Comparison of ENCODE assay signal across 14 cellular contexts in the genomic region with DNA sequence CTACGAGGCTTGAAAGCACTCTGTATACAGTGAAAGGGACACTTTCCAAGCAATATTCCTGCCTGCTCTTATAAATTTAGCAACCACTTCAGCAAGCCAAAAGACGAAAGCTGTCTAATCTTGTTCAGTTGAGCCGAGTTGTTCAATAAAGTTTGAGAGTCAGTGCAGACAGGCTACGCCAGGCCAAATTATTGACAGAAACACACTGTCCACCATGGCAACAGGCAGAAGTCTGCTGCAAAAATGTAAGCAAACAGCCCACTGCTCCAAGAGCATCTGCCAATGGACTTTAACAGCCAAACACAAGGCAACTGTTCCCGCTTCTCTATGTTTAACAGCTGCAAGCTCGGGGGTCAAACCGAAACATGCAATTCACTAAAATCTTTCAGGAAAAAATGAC.
DNase-seq lines count a peak whose midpoint lies in the region; ATAC-seq, FAIRE-seq and TF ChIP-seq lines count a peak whose summit lies in the region.
"Had no signal": no experiment of that assay in that cellular context is flagged by ENCODE, and none has a peak within 500 bp of the region (broad histone marks: within the 10 kb centered on the region; RNA-seq: fewer than 3 reads in every experiment).

No MANE protein-coding gene starts in this region.

- no peak overlapping the region for H3K27ac Mint-ChIP-seq in astrocyte (ENCODE audit: unreplicated experiment)
- no peak overlapping the region for H3K27ac Mint-ChIP-seq in activated T-cell treated with anti-CD3 and anti-CD28 coated beads, Interleukin-2, amount 50 U/mL, for 24 hours
- H3K27ac Mint-ChIP-seq: activated CD4-positive, alpha-beta memory T cell treated with anti-CD3 and anti-CD28 coated beads, Interleukin-2, amount 10 ng/mL, durations not matched to agents 7 days and 5 days had no signal

- H3K36me3 Mint-ChIP-seq in astrocyte (ENCODE audit: low read depth, unreplicated experiment), result peaks cover 5% of the 10 kb centered on the region
- no peaks in the 10 kb centered on the region for H3K36me3 Mint-ChIP-seq in activated T-cell treated with anti-CD3 and anti-CD28 coated beads, Interleukin-2, amount 50 U/mL, for 24 hours (ENCODE audit: low read depth)

- no peaks in the 10 kb centered on the region for H3K9me3 Mint-ChIP-seq in astrocyte (ENCODE audit: unreplicated experiment)
- no peaks in the 10 kb centered on the region for H3K9me3 Mint-ChIP-seq in activated T-cell treated with anti-CD3 and anti-CD28 coated beads, Interleukin-2, amount 50 U/mL, for 24 hours
- H3K9me3 Mint-ChIP-seq: activated CD4-positive, alpha-beta memory T cell treated with anti-CD3 and anti-CD28 coated beads, Interleukin-2, amount 10 ng/mL, durations not matched to agents 7 days and 5 days had no signal

- H3K79me2 ChIP-seq in astrocyte (ENCODE audit: insufficient read depth, low read length), result peaks cover 48% of the 10 kb centered on the region

- DNase-seq in astrocyte (ENCODE audit: low read depth) (peak; percentile 14), fibroblast of villous mesenchyme (ENCODE audit: low read depth) (peak; percentile 78), testis (peak; percentile 29), GM19239 (ENCODE audit: insufficient read length, low spot score) (no peak), T-helper 2 cell (no peak)
- no peak for DNase-seq in activated T-cell treated with anti-CD3 and anti-CD28 coated beads, Interleukin-2, amount 50 U/mL, for 24 hours
- DNase-seq: activated CD4-positive, alpha-beta memory T cell treated with anti-CD3 and anti-CD28 coated beads, Interleukin-2, amount 10 ng/mL, durations not matched to agents 7 days and 5 days; brain microvascular endothelial cell; GOT3; KBM-7; NCI-H1436 treated with DMSO at 0.1 percent for 48 hours had no signal

- 57 to 72% methylated on average over 7 of the region's 7 CpGs for WGBS in testis, 2 donors

- H3K36me3 ChIP-seq in astrocyte (ENCODE audit: insufficient read depth, low read length), result no peaks in the 10 kb centered on the region
- no peaks in the 10 kb centered on the region for H3K36me3 ChIP-seq in muscle layer of duodenum (ENCODE audit: control insufficient read depth in 1 of 2, insufficient read depth in 2 of 2, low read length in 2 of 2)
- H3K36me3 ChIP-seq in testis (ENCODE audit: low read depth, missing control alignments), result no peaks in the 10 kb centered on the region
- H3K36me3 ChIP-seq: brain microvascular endothelial cell had no signal

- intact Hi-C loops in testis (cut with DNase I; ENCODE audit: low total_unique reads), result no loop called here

- H3K4me3 Mint-ChIP-seq in astrocyte (ENCODE audit: unreplicated experiment), result no peak overlapping the region
- no peak overlapping the region for H3K4me3 Mint-ChIP-seq in activated T-cell treated with anti-CD3 and anti-CD28 coated beads, Interleukin-2, amount 50 U/mL, for 24 hours
- H3K4me3 Mint-ChIP-seq: activated CD4-positive, alpha-beta memory T cell treated with anti-CD3 and anti-CD28 coated beads, Interleukin-2, amount 10 ng/mL, durations not matched to agents 7 days and 5 days had no signal

- TF ChIP-seq CTCF in astrocyte (IDR thresholded peaks at IDR 0.05; ENCODE audit: insufficient read depth, low read depth, low read length) (no peak), fibroblast of villous mesenchyme (IDR thresholded peaks at IDR 0.05; ENCODE audit: insufficient read depth, low read depth, low read length) (no peak), testis (IDR thresholded peaks at IDR 0.05) (no peak)

- H3K27me3 Mint-ChIP-seq in astrocyte (ENCODE audit: low read depth, unreplicated experiment), result no peaks in the 10 kb centered on the region
- peaks cover 5% of the 10 kb centered on the region for H3K27me3 Mint-ChIP-seq in activated T-cell treated with anti-CD3 and anti-CD28 coated beads, Interleukin-2, amount 50 U/mL, for 24 hours
- H3K27me3 Mint-ChIP-seq: activated CD4-positive, alpha-beta memory T cell treated with anti-CD3 and anti-CD28 coated beads, Interleukin-2, amount 10 ng/mL, durations not matched to agents 7 days and 5 days had no signal

- TF ChIP-seq POLR2A in testis (IDR thresholded peaks at IDR 0.05), result no peak

- no peak overlapping the region for H3K4me3 ChIP-seq in astrocyte (ENCODE audit: insufficient read depth, low read depth, low read length)
- no peak overlapping the region for H3K4me3 ChIP-seq in fibroblast of villous mesenchyme (ENCODE audit: low read depth, low read length)
- H3K4me3 ChIP-seq in muscle layer of duodenum (ENCODE audit: low read depth in 1 of 2, low read length in 2 of 2), result peak overlapping the region; percentile 2 to 43
- H3K4me3 ChIP-seq in testis, result no peak overlapping the region

- H2AFZ ChIP-seq in astrocyte (ENCODE audit: low read depth, low read length), result no peak overlapping the region

- ATAC-seq in HG02973 (IDR thresholded peaks at IDR 0.05; ENCODE audit: unreplicated experiment), result no peak

- H3K9ac ChIP-seq in astrocyte (ENCODE audit: low read length), result no peak overlapping the region

- peaks cover 46% of the 10 kb centered on the region for H4K20me1 ChIP-seq in astrocyte (ENCODE audit: insufficient read depth, low read length)

- H3K27ac ChIP-seq in astrocyte (ENCODE audit: low read depth, low read length) (no peak overlapping the region), muscle layer of duodenum (ENCODE audit: low read length) (no peak overlapping the region), testis (no peak overlapping the region)
- H3K27ac ChIP-seq: brain microvascular endothelial cell, RWPE1 had no signal

- peak overlapping the region; percentile 49 for H3K4me2 ChIP-seq in astrocyte (ENCODE audit: low read length)

- peaks cover 7% of the 10 kb centered on the region for H3K4me1 Mint-ChIP-seq in astrocyte (ENCODE audit: low read depth, unreplicated experiment)
- no peaks in the 10 kb centered on the region for H3K4me1 Mint-ChIP-seq in activated T-cell treated with anti-CD3 and anti-CD28 coated beads, Interleukin-2, amount 50 U/mL, for 24 hours (ENCODE audit: low read depth)
- H3K4me1 Mint-ChIP-seq: activated CD4-positive, alpha-beta memory T cell treated with anti-CD3 and anti-CD28 coated beads, Interleukin-2, amount 10 ng/mL, durations not matched to agents 7 days and 5 days had no signal

- H3K4me1 ChIP-seq in astrocyte (ENCODE audit: insufficient read depth, low read length), result no peaks in the 10 kb centered on the region
- peaks cover 0 to 52% of the 10 kb centered on the region in 2 donors for H3K4me1 ChIP-seq in muscle layer of duodenum (ENCODE audit: control insufficient read depth in 1 of 2, insufficient read depth in 2 of 2, low read length in 2 of 2)
- H3K4me1 ChIP-seq in testis, result no peaks in the 10 kb centered on the region

- FAIRE-seq in astrocyte (lab: Jason Lieb, UNC) (no peak), GM19239 (lab: Jason Lieb, UNC) (no peak)

- no peaks in the 10 kb centered on the region for H3K27me3 ChIP-seq in astrocyte (ENCODE audit: insufficient read depth, low read length)
- H3K27me3 ChIP-seq in muscle layer of duodenum (ENCODE audit: low read depth, low read length), result no peaks in the 10 kb centered on the region
- no peaks in the 10 kb centered on the region for H3K27me3 ChIP-seq in testis
- H3K27me3 ChIP-seq: brain microvascular endothelial cell had no signal

- H3K9me3 ChIP-seq in astrocyte (ENCODE audit: insufficient read depth, low read depth, low read length), result no peaks in the 10 kb centered on the region
- H3K9me3 ChIP-seq in muscle layer of duodenum (ENCODE audit: control insufficient read depth in 1 of 2, low read length in 2 of 2), result no peaks in the 10 kb centered on the region
- no peaks in the 10 kb centered on the region for H3K9me3 ChIP-seq in testis

Comparison
In these comparisons a context has a peak if more than half of its experiments do, and no peak if none do; other contexts are left out.
1. DNase-seq: peak in astrocyte (single experiment), fibroblast of villous mesenchyme (single experiment) and testis (single experiment); none in GM19239 (single experiment), T-helper 2 cell (0 of 5) and activated T-cell treated with anti-CD3 and anti-CD28 coated beads, Interleukin-2, amount 50 U/mL, for 24 hours (single experiment).
2. H3K4me3 ChIP-seq: peak in muscle layer of duodenum (2 of 2); none in astrocyte (single experiment), fibroblast of villous mesenchyme (single experiment) and testis (0 of 2).